ENCODE assay signal across 11 cellular contexts in genomic region chr12:92396647-92397258, GRCh38.
DNase-seq lines count a peak whose midpoint lies in the region; ATAC-seq and TF ChIP-seq lines count a peak whose summit lies in the region.
"Had no signal": no experiment of that assay in that cellular context is flagged by ENCODE, and none has a peak within 500 bp of the region (broad histone marks: within the 10 kb centered on the region; RNA-seq: fewer than 3 reads in every experiment).

No MANE protein-coding gene starts in this region.

- ATAC-seq in upper lobe of left lung (ENCODE audit: low FRiP score in 2 of 2) (no peak), HG03378 (IDR thresholded peaks at IDR 0.05; ENCODE audit: unreplicated experiment) (no peak), GM18519 (IDR thresholded peaks at IDR 0.05; ENCODE audit: low FRiP score, unreplicated experiment) (no peak)

- TF ChIP-seq CTCF in upper lobe of left lung (IDR thresholded peaks at IDR 0.05): no peak

- H3K36me3 ChIP-seq in upper lobe of left lung: no peaks in the 10 kb centered on the region
- H3K36me3 ChIP-seq: pancreas had no signal

- 85 to 86% methylated on average over 2 of the region's 2 CpGs for WGBS in upper lobe of left lung, 2 donors

- no peak for TF ChIP-seq EP300 in upper lobe of left lung (IDR thresholded peaks at IDR 0.05)

- H3K4me3 Mint-ChIP-seq in activated naive CD8-positive, alpha-beta T cell: peak overlapping the region; percentile 52

- DNase-seq in A172 (ENCODE audit: low spot score) (peak; percentile 31), ELR (ENCODE audit: low read depth) (peak; percentile 56), glomerular visceral epithelial cell (ENCODE audit: extremely low spot score) (peak; percentile 1), GM19238 (ENCODE audit: insufficient read length, low spot score) (no peak), upper lobe of left lung (no peak)
- DNase-seq: DND-41, NCI-H1092 treated with DMSO at 0.1 percent for 48 hours, pancreas had no signal

- no peaks in the 10 kb centered on the region for H3K27me3 Mint-ChIP-seq in activated naive CD8-positive, alpha-beta T cell

- TF ChIP-seq POLR2A in upper lobe of left lung (IDR thresholded peaks at IDR 0.05): no peak

- H3K4me1 ChIP-seq in upper lobe of left lung: no peaks in the 10 kb centered on the region
- H3K4me1 ChIP-seq: pancreas had no signal

- H3K4me3 ChIP-seq in upper lobe of left lung: no peak overlapping the region
- H3K4me3 ChIP-seq: pancreas had no signal

- H3K9me3 Mint-ChIP-seq in activated naive CD8-positive, alpha-beta T cell (ENCODE audit: low read depth): peaks cover 17% of the 10 kb centered on the region

- peaks cover 0 to 13% (median 10%) of the 10 kb centered on the region in 4 donors for H3K9me3 ChIP-seq in upper lobe of left lung
- H3K9me3 ChIP-seq: pancreas had no signal

- H3K27ac Mint-ChIP-seq in activated naive CD8-positive, alpha-beta T cell: peak overlapping the region; percentile 94

- H3K4me1 Mint-ChIP-seq in activated naive CD8-positive, alpha-beta T cell (ENCODE audit: low read depth): peaks cover 94% of the 10 kb centered on the region

- H3K36me3 Mint-ChIP-seq in activated naive CD8-positive, alpha-beta T cell: peaks cover 22% of the 10 kb centered on the region

- no peaks in the 10 kb centered on the region for H3K27me3 ChIP-seq in upper lobe of left lung
- H3K27me3 ChIP-seq: pancreas had no signal

- H3K27ac ChIP-seq in upper lobe of left lung: no peak overlapping the region
- H3K27ac ChIP-seq: pancreas had no signal

Comparison
In these comparisons a context has a peak if more than half of its experiments do, and no peak if none do; other contexts are left out.
1. DNase-seq: peak in A172 (single experiment), ELR (single experiment) and glomerular visceral epithelial cell (single experiment); none in GM19238 (single experiment) and upper lobe of left lung (0 of 2).